In the genomic region with DNA sequence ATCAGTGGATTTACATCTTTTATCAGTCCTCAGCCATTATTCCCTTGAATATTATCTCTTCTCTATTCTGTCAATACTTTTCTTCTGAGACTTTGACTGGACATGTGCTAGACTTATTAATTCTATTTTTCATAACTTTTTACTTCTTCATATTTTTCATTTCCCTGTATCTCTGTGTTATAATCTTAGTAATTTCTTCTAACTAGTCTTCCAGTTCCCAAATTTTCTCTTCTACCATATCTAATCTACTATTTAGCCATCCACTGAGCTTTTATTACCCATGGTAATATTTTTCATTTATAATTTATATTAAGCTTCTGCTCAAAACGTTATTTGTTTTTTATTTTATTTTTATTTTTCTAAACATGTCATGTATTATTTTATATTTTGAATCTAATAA, we compare ENCODE assay signal across 26 cellular contexts. TPM values are rescaled to one million over a fixed set of nuclear protein-coding genes. Genes with fewer than 3 reads are reported as not detected.
DNase-seq lines count a peak whose midpoint lies in the region; ATAC-seq, FAIRE-seq and TF ChIP-seq lines count a peak whose summit lies in the region.
"Had no signal": no experiment of that assay in that cellular context is flagged by ENCODE, and none has a peak within 500 bp of the region (broad histone marks: within the 10 kb centered on the region; RNA-seq: fewer than 3 reads in every experiment).

No MANE protein-coding gene starts in this region.

- H3K4me3 ChIP-seq in HEK293 (ENCODE audit: low read depth, low read length) (no peak overlapping the region), K562 (no peak overlapping the region), small intestine (ENCODE audit: low read depth in 1 of 2, low read length in 2 of 2) (no peak overlapping the region)
- H3K4me3 ChIP-seq: BLaER1 had no signal

- H3K9me1 ChIP-seq in K562 (ENCODE audit: control insufficient read depth, insufficient read depth, low read length): no peaks in the 10 kb centered on the region

- H3K4me2 ChIP-seq in K562 (ENCODE audit: insufficient read depth, low read length): no peak overlapping the region
- H3K4me2 ChIP-seq: BLaER1 had no signal

- TF ChIP-seq RAD21 in K562 (CRISPR knock-in tag; conservative IDR thresholded peaks at IDR 0.05 in 1 of 2, IDR thresholded peaks at IDR 0.05 in 1 of 2): no peak

- H3K9me3 ChIP-seq in HEK293 (ENCODE audit: control insufficient read depth, insufficient read depth, low read depth, low read length) (no peaks in the 10 kb centered on the region), K562 (replicated peaks; ENCODE audit: control insufficient read depth, insufficient read depth, low read depth, low read length) (no peaks in the 10 kb centered on the region), small intestine (ENCODE audit: control insufficient read depth, low read depth) (peaks cover 2% of the 10 kb centered on the region)
- H3K9me3 ChIP-seq: BE2C had no signal

- no peak overlapping the region for H2AFZ ChIP-seq in K562 (ENCODE audit: low read depth, low read length)

- H3K4me1 ChIP-seq in HEK293 (ENCODE audit: control insufficient read depth, insufficient read depth, low read length) (no peaks in the 10 kb centered on the region), K562 (replicated peaks in 1 of 2; ENCODE audit: control insufficient read depth in 2 of 2, insufficient read depth in 2 of 2, low read length in 2 of 2) (no peaks in the 10 kb centered on the region), small intestine (ENCODE audit: control insufficient read depth in 2 of 2, insufficient read depth in 1 of 2, low read depth in 1 of 2, low read length in 1 of 2) (no peaks in the 10 kb centered on the region)
- H3K4me1 ChIP-seq: BE2C, Caco-2 had no signal

- in situ Hi-C loops in K562 (cut with MboI): no loop called here

- no peaks in the 10 kb centered on the region for H3K79me2 ChIP-seq in K562 (ENCODE audit: control insufficient read depth, insufficient read depth, low read length)

- ATAC-seq in K562: no peak
- no peak for ATAC-seq in HG02885 (IDR thresholded peaks at IDR 0.05; ENCODE audit: poor library complexity, unreplicated experiment)

- H3K27ac ChIP-seq in HEK293 (ENCODE audit: extremely low read depth, low read depth, low read length) (no peak overlapping the region), K562 (ENCODE audit: extremely low read depth, low read depth, low read length) (no peak overlapping the region), small intestine (ENCODE audit: low read depth in 1 of 2, low read length in 1 of 2) (no peak overlapping the region)
- H3K27ac ChIP-seq: BLaER1 had no signal

- CTCF ChIA-PET in HEK293 (lab: Yijun Ruan, JAX): interaction anchor here (0.6 to 1.1 kb wide), 5 partner anchors 22 to 1399 kb away, joined by 3 to 4 read pairs (median 3); no protein-coding TSS in a partner anchor
- CTCF ChIA-PET in K562 (lab: Yijun Ruan, JAX; ENCODE audit: low intra/inter-chr PET ratio): no interaction called here

- TF ChIP-seq POLR2A in K562 (conservative IDR thresholded peaks at IDR 0.05): no peak

- WGBS in K562 (ENCODE audit: insufficient coverage, low coverage, missing lambda C conversion rate): 0% methylated on average over 1 of the region's 1 CpG
- WGBS in small intestine, 3 donors: 18 to 50% (median 20%) methylated on average over 1 of the region's 1 CpG

- BruUV-seq in K562 (replicated peaks; lab: Mats Ljungman, UMichigan): no TSS peak

- no peaks in the 10 kb centered on the region for H4K20me1 ChIP-seq in K562 (replicated peaks; ENCODE audit: control insufficient read depth, insufficient read depth, low read length)
- H4K20me1 ChIP-seq: BLaER1 had no signal

- no peaks in the 10 kb centered on the region for H3K36me3 ChIP-seq in HEK293 (ENCODE audit: control insufficient read depth in 2 of 2, insufficient read depth in 1 of 2, low read length in 2 of 2)
- no peaks in the 10 kb centered on the region for H3K36me3 ChIP-seq in K562 (ENCODE audit: control insufficient read depth, insufficient read depth, low read length)
- no peaks in the 10 kb centered on the region for H3K36me3 ChIP-seq in small intestine (ENCODE audit: control insufficient read depth in 2 of 2, insufficient read depth in 2 of 2, low read length in 2 of 2)
- H3K36me3 ChIP-seq: BE2C, BLaER1 had no signal

- H3K27me3 ChIP-seq in K562 (ENCODE audit: control insufficient read depth in 2 of 2, insufficient read depth in 2 of 2, low read length in 2 of 2) (no peaks in the 10 kb centered on the region; a peak in 1 of 5 replicates), small intestine (ENCODE audit: control insufficient read depth in 2 of 2, insufficient read depth in 2 of 2, low read length in 2 of 2) (no peaks in the 10 kb centered on the region)
- H3K27me3 ChIP-seq: BLaER1 had no signal

- intact Hi-C loops in K562 (cut with micrococcal nuclease): no loop called here

- POLR2A ChIA-PET in HEK293 (lab: Yijun Ruan, JAX): no interaction called here
- POLR2A ChIA-PET in K562 (lab: Yijun Ruan, JAX): no interaction called here

- no peak overlapping the region for H3K9ac ChIP-seq in K562 (ENCODE audit: insufficient read depth in 1 of 2, low read depth in 2 of 2, low read length in 2 of 2)
- H3K9ac ChIP-seq: BLaER1 had no signal

- TF ChIP-seq EP300 in K562 (IDR thresholded peaks at IDR 0.05; ENCODE audit: low read length): no peak

- TF ChIP-seq CTCF in HEK293 (tag by site-specific recombination; IDR thresholded peaks at IDR 0.05) (no peak), K562 (IDR thresholded peaks at IDR 0.05 in 2 of 3, conservative IDR thresholded peaks at IDR 0.05 in 1 of 3; ENCODE audit: insufficient read depth in 2 of 3, low read depth in 1 of 3, low read length in 3 of 3) (no peak)

- DNase-seq in K562 (ENCODE audit: extremely low read depth in 1 of 4, low spot score in 3 of 4): no peak
- no peak for DNase-seq in frontal cortex (ENCODE audit: low spot score in 2 of 2)
- no peak for DNase-seq in small intestine
- DNase-seq in COLO829 (ENCODE audit: low spot score): no peak
- DNase-seq in NCI-H2227 treated with DMSO at 0.1 percent for 48 hours (lab: John Stamatoyannopoulos, UW): no peak
- DNase-seq: 8988T; ACHN; BE2C; C1 segment of cervical spinal cord; Caco-2; Calu3; CD4-positive, alpha-beta memory T cell; CD4-positive, CD25-positive, alpha-beta regulatory T cell; CD8-positive, alpha-beta memory T cell; DMS79 treated with DMSO at 0.1 percent for 48 hours; GF-D8 had no signal

- FAIRE-seq in K562 (lab: Jason Lieb, UNC) (no peak), frontal cortex (lab: Jason Lieb, UNC) (peak; percentile 84), small intestine (lab: Jason Lieb, UNC) (peak; percentile 5)
- FAIRE-seq: A204.1, D721Med, G401.6, GM12891, GM19239 had no signal

TF ChIP-seq in HEK293, 187 proteins besides CTCF, POLR2A, EP300 and RAD21 (continues in another document):
- TF ChIP-seq SETDB1 (IDR thresholded peaks at IDR 0.05; ENCODE audit: insufficient read length, low read length): peak; percentile 84
- no peak for TF ChIP-seq ZBTB17 (tag by site-specific recombination; IDR thresholded peaks at IDR 0.05)
- no peak for TF ChIP-seq ZNF555 (tag by site-specific recombination; conservative IDR thresholded peaks at IDR 0.05)
- no peak for TF ChIP-seq SP3 (tag by site-specific recombination; IDR thresholded peaks at IDR 0.05)
- TF ChIP-seq, protein P1, sequence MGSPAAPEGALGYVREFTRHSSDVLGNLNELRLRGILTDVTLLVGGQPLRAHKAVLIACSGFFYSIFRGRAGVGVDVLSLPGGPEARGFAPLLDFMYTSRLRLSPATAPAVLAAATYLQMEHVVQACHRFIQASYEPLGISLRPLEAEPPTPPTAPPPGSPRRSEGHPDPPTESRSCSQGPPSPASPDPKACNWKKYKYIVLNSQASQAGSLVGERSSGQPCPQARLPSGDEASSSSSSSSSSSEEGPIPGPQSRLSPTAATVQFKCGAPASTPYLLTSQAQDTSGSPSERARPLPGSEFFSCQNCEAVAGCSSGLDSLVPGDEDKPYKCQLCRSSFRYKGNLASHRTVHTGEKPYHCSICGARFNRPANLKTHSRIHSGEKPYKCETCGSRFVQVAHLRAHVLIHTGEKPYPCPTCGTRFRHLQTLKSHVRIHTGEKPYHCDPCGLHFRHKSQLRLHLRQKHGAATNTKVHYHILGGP (tag by site-specific recombination; IDR thresholded peaks at IDR 0.05): no peak

TF ChIP-seq in K562, 482 proteins besides CTCF, POLR2A, EP300 and RAD21 (continues in another document):
- no peak for TF ChIP-seq MED1 (CRISPR knock-in tag; IDR thresholded peaks at IDR 0.05; ENCODE audit: borderline replicate concordance)
- TF ChIP-seq XRCC5 (IDR thresholded peaks at IDR 0.05; ENCODE audit: low read depth, low read length): no peak

RNA-seq across cellular contexts. Expression of a gene that starts 13.1 kb away (rescaled TPM):
- not detected in 2 replicates for total RNA-seq in K562 (2011; cell fraction: chromatin; rRNA removed; ENCODE audit: low replicate concordance)
- total RNA-seq in K562 (2011; cell fraction: nucleolus; rRNA removed): not detected in 2 replicates
- total RNA-seq in K562 (2011; cell fraction: nucleoplasm; rRNA removed): not detected in 2 replicates
- total RNA-seq in K562 (2014; rRNA removed) (not detected in 2 replicates), K562 (2014; rRNA removed; fragmentation: Illumina TruSeq; extraction: Trizol) (not detected in 2 replicates), K562 (2015; rRNA removed; fragmentation: Illumina TruSeq; extraction: Trizol) (not detected in 2 replicates), K562 (2021) (not detected in 2 replicates), frontal cortex (1.2 TPM)
- polyA plus RNA-seq in K562 (2011; rRNA removed) (not detected in 2 replicates), K562 (2014; fragmentation: Illumina TruSeq; extraction: Trizol) (not detected in 2 replicates), K562 (2014; fragmentation: Nextera tagmentation; extraction: Ambion mirVana) (not detected), K562 (2014; rRNA removed) (not detected in 2 replicates), small intestine (under 1 TPM in 2 of 3 donors, not detected in 1; 0.27 to 0.28 TPM)
- not detected in 2 replicates for polyA plus RNA-seq in K562 (2011; cell fraction: cytosol; rRNA removed)
- not detected in 2 replicates for polyA plus RNA-seq in K562 (2011; cell fraction: nucleus; rRNA removed)
- polyA plus RNA-seq in K562 (2012): not detected in 2 replicates
- polyA minus RNA-seq in K562 (2011; rRNA and poly(A)+ RNA removed): not detected in 2 replicates
- not detected in 2 replicates for polyA minus RNA-seq in K562 (2011; cell fraction: cytosol; rRNA and poly(A)+ RNA removed)
- polyA minus RNA-seq in K562 (2011; cell fraction: nucleus; rRNA and poly(A)+ RNA removed): not detected in 2 replicates
- total RNA-seq: A673; Caco-2; CD4-positive, alpha-beta memory T cell; CD4-positive, CD25-positive, alpha-beta regulatory T cell had no signal
- polyA plus RNA-seq: CD14-positive monocyte; CD8-positive, alpha-beta memory T cell had no signal
